11 cellular contexts compared by ENCODE assay signal in genomic region chr3:151145713-151146070, GRCh38. TPM values are rescaled to one million over a fixed set of nuclear protein-coding genes. Genes with fewer than 3 reads are reported as not detected.
DNase-seq lines count a peak whose midpoint lies in the region; ATAC-seq and TF ChIP-seq lines count a peak whose summit lies in the region.
"Had no signal": no experiment of that assay in that cellular context is flagged by ENCODE, and none has a peak within 500 bp of the region (broad histone marks: within the 10 kb centered on the region; RNA-seq: fewer than 3 reads in every experiment).

No MANE protein-coding gene starts in this region.

- peak; percentile 24 for ATAC-seq in GM19395 (IDR thresholded peaks at IDR 0.05; ENCODE audit: unreplicated experiment)
- ATAC-seq in HG03159 (IDR thresholded peaks at IDR 0.05; ENCODE audit: unreplicated experiment): peak; percentile 5
- peak; percentile 51 to 57 for ATAC-seq in stimulated activated naive B cell treated with anti-CD40 and anti-IgM and Interleukin-4, amounts not matched to agents 10 μg/mL and 1 μg/mL and 100 μg/mL, for 72 hours (replicated peaks)
- ATAC-seq in GM19351 (IDR thresholded peaks at IDR 0.05; ENCODE audit: unreplicated experiment): no peak
- ATAC-seq in aorta (ENCODE audit: low FRiP score): no peak

- no peaks in the 10 kb centered on the region for H3K36me3 ChIP-seq in endodermal cell (ENCODE audit: control insufficient read depth, insufficient read depth, low read length)
- no peaks in the 10 kb centered on the region for H3K36me3 ChIP-seq in aorta (ENCODE audit: control insufficient read depth in 1 of 2, insufficient read depth in 2 of 2, low read length in 1 of 2)
- H3K36me3 ChIP-seq: gastrocnemius medialis had no signal

- TF ChIP-seq CTCF in endodermal cell (conservative IDR thresholded peaks at IDR 0.05): no peak

- intact Hi-C loops in aorta (cut with DNase I): loop anchor here (2.0 to 10.0 kb wide), 2 partner anchors 271 to 357 kb away; no protein-coding TSS in a partner anchor

- 57 to 61% methylated on average over 6 of the region's 6 CpGs for WGBS in endodermal cell (ENCODE audit: insufficient coverage in 1 of 2, insufficient read length in 1 of 2), 2 experiments
- 44 to 45% methylated on average over 6 of the region's 6 CpGs for WGBS in aorta, 2 donors

- no peak overlapping the region for H3K27ac Mint-ChIP-seq in endodermal cell
- no peak overlapping the region for H3K27ac Mint-ChIP-seq in stimulated activated naive B cell treated with anti-CD40 and anti-IgM and Interleukin-4, amounts not matched to agents 10 μg/mL and 1 μg/mL and 100 μg/mL, for 72 hours
- H3K27ac Mint-ChIP-seq in activated T-cell treated with anti-CD3 and anti-CD28 coated beads, Interleukin-2, amount 50 U/mL, for 24 hours: no peak overlapping the region
- H3K27ac Mint-ChIP-seq: activated naive CD4-positive, alpha-beta T cell treated with anti-CD3 and anti-CD28 coated beads, Interleukin-2, amount 50 U/mL, for 72 hours; CD4-positive, alpha-beta T cell; stimulated activated naive CD8-positive, alpha-beta T cell treated with anti-CD3 and anti-CD28 coated beads, Interleukin-15, amount 100 ng/mL, for 72 hours had no signal

- no peaks in the 10 kb centered on the region for H3K9me3 Mint-ChIP-seq in endodermal cell
- H3K9me3 Mint-ChIP-seq in stimulated activated naive B cell treated with anti-CD40 and anti-IgM and Interleukin-4, amounts not matched to agents 10 μg/mL and 1 μg/mL and 100 μg/mL, for 72 hours: no peaks in the 10 kb centered on the region
- no peaks in the 10 kb centered on the region for H3K9me3 Mint-ChIP-seq in activated T-cell treated with anti-CD3 and anti-CD28 coated beads, Interleukin-2, amount 50 U/mL, for 24 hours
- H3K9me3 Mint-ChIP-seq: activated naive CD4-positive, alpha-beta T cell treated with anti-CD3 and anti-CD28 coated beads, Interleukin-2, amount 50 U/mL, for 72 hours; CD4-positive, alpha-beta T cell; stimulated activated naive CD8-positive, alpha-beta T cell treated with anti-CD3 and anti-CD28 coated beads, Interleukin-15, amount 100 ng/mL, for 72 hours had no signal

- H3K27me3 Mint-ChIP-seq in endodermal cell (ENCODE audit: insufficient read depth): no peaks in the 10 kb centered on the region
- H3K27me3 Mint-ChIP-seq in stimulated activated naive B cell treated with anti-CD40 and anti-IgM and Interleukin-4, amounts not matched to agents 10 μg/mL and 1 μg/mL and 100 μg/mL, for 72 hours: peaks cover 0 to 4% of the 10 kb centered on the region in 2 donors
- peaks cover 8% of the 10 kb centered on the region for H3K27me3 Mint-ChIP-seq in activated T-cell treated with anti-CD3 and anti-CD28 coated beads, Interleukin-2, amount 50 U/mL, for 24 hours
- H3K27me3 Mint-ChIP-seq: stimulated activated naive CD8-positive, alpha-beta T cell treated with anti-CD3 and anti-CD28 coated beads, Interleukin-15, amount 100 ng/mL, for 72 hours had no signal

- no peak overlapping the region for H3K4me3 Mint-ChIP-seq in endodermal cell
- no peak overlapping the region for H3K4me3 Mint-ChIP-seq in stimulated activated naive B cell treated with anti-CD40 and anti-IgM and Interleukin-4, amounts not matched to agents 10 μg/mL and 1 μg/mL and 100 μg/mL, for 72 hours
- H3K4me3 Mint-ChIP-seq in activated T-cell treated with anti-CD3 and anti-CD28 coated beads, Interleukin-2, amount 50 U/mL, for 24 hours: no peak overlapping the region
- H3K4me3 Mint-ChIP-seq: CD4-positive, alpha-beta T cell; stimulated activated naive CD8-positive, alpha-beta T cell treated with anti-CD3 and anti-CD28 coated beads, Interleukin-15, amount 100 ng/mL, for 72 hours had no signal

- H3K9me3 ChIP-seq in endodermal cell (ENCODE audit: control insufficient read depth, low read length) (no peaks in the 10 kb centered on the region), aorta (ENCODE audit: control insufficient read depth, low read length) (no peaks in the 10 kb centered on the region)
- H3K9me3 ChIP-seq: gastrocnemius medialis had no signal

- H3K4me1 Mint-ChIP-seq in endodermal cell: no peaks in the 10 kb centered on the region
- H3K4me1 Mint-ChIP-seq in stimulated activated naive B cell treated with anti-CD40 and anti-IgM and Interleukin-4, amounts not matched to agents 10 μg/mL and 1 μg/mL and 100 μg/mL, for 72 hours: peaks cover 0 to 8% of the 10 kb centered on the region in 2 donors
- H3K4me1 Mint-ChIP-seq in activated T-cell treated with anti-CD3 and anti-CD28 coated beads, Interleukin-2, amount 50 U/mL, for 24 hours (ENCODE audit: low read depth): no peaks in the 10 kb centered on the region
- H3K4me1 Mint-ChIP-seq: stimulated activated naive CD8-positive, alpha-beta T cell treated with anti-CD3 and anti-CD28 coated beads, Interleukin-15, amount 100 ng/mL, for 72 hours had no signal

- H3K9ac ChIP-seq in endodermal cell (ENCODE audit: extremely low read depth, low read length, poor library complexity, severe bottlenecking): no peak overlapping the region

- H3K27ac ChIP-seq in endodermal cell (ENCODE audit: low read depth, low read length) (no peak overlapping the region), aorta (ENCODE audit: low read depth in 1 of 2, low read length in 2 of 2) (no peak overlapping the region)
- H3K27ac ChIP-seq: gastrocnemius medialis had no signal

- H3K4me3 ChIP-seq in endodermal cell (ENCODE audit: low read length): no peak overlapping the region
- H3K4me3 ChIP-seq in aorta (ENCODE audit: low read length in 2 of 2): no peak overlapping the region

- DNase-seq in endodermal cell (peak; percentile 59), aorta (no peak)
- DNase-seq in stimulated activated naive B cell treated with anti-CD40 and anti-IgM and Interleukin-4, amounts not matched to agents 10 μg/mL and 1 μg/mL and 100 μg/mL, for 72 hours: no peak
- DNase-seq in activated T-cell treated with anti-CD3 and anti-CD28 coated beads, Interleukin-2, amount 50 U/mL, for 24 hours: no peak

- H3K4me1 ChIP-seq in endodermal cell (ENCODE audit: control insufficient read depth, insufficient read depth, low read length) (peaks cover 2% of the 10 kb centered on the region), aorta (ENCODE audit: control insufficient read depth in 1 of 2, insufficient read depth in 2 of 2, low read length in 2 of 2) (no peaks in the 10 kb centered on the region)

- H3K27me3 ChIP-seq in endodermal cell (ENCODE audit: control insufficient read depth, insufficient read depth, low read length, poor library complexity, severe bottlenecking): no peaks in the 10 kb centered on the region
- H3K27me3 ChIP-seq in aorta (ENCODE audit: control insufficient read depth in 1 of 2, insufficient read depth in 2 of 2, low read length in 1 of 2): no peaks in the 10 kb centered on the region
- H3K27me3 ChIP-seq: gastrocnemius medialis had no signal

- no peaks in the 10 kb centered on the region for H3K36me3 Mint-ChIP-seq in endodermal cell (ENCODE audit: low read depth)
- H3K36me3 Mint-ChIP-seq in stimulated activated naive B cell treated with anti-CD40 and anti-IgM and Interleukin-4, amounts not matched to agents 10 μg/mL and 1 μg/mL and 100 μg/mL, for 72 hours: no peaks in the 10 kb centered on the region
- no peaks in the 10 kb centered on the region for H3K36me3 Mint-ChIP-seq in activated T-cell treated with anti-CD3 and anti-CD28 coated beads, Interleukin-2, amount 50 U/mL, for 24 hours (ENCODE audit: low read depth)
- H3K36me3 Mint-ChIP-seq: activated naive CD4-positive, alpha-beta T cell treated with anti-CD3 and anti-CD28 coated beads, Interleukin-2, amount 50 U/mL, for 72 hours had no signal

RNA-seq across cellular contexts. Expression of gene GPR171, which starts 57.3 kb away (rescaled TPM):
- not detected for total RNA-seq in endodermal cell
- polyA plus RNA-seq in endodermal cell (2013, experiment 1 of 2): not detected
- polyA plus RNA-seq in endodermal cell (2013, experiment 2 of 2): not detected
- 1 to 10 TPM in 1 of 2 donors, under 1 TPM in 1; 0.96 to 1.2 TPM for total RNA-seq in aorta
- 1 to 10 TPM in 1 of 2 donors, not detected in 1; 1.0 TPM for polyA plus RNA-seq in aorta

Comparison
In these comparisons a context has a peak if more than half of its experiments do, and no peak if none do; other contexts are left out.
1. ATAC-seq: peak in GM19395 (single experiment), HG03159 (single experiment) and stimulated activated naive B cell treated with anti-CD40 and anti-IgM and Interleukin-4, amounts not matched to agents 10 μg/mL and 1 μg/mL and 100 μg/mL, for 72 hours (2 of 2); none in GM19351 (single experiment) and aorta (single experiment).